25 cellular contexts compared by ENCODE assay signal in the genomic region with DNA sequence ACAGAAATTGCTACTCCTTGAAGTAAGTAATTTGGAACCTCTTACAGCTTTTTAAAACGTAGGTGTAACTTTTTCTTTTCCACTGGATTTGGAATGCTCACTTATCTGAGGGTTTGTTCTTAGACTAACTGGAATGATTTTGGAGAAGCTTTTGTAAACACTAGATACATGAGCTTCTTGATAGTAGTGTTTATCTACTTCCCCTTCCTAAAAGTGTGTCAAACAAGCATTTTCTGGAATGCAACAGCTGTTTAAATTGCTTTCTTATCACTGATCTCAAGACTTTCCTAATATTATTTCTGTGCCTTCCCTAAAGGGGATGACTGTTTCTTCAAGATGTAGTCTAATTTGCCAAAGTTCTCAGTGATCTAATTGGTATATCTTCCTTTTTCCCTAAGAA.
"Had no signal": no experiment of that assay in that cellular context is flagged by ENCODE, and none has a peak within 500 bp of the region (broad histone marks: within the 10 kb centered on the region; RNA-seq: fewer than 3 reads in every experiment).

No MANE protein-coding gene starts in this region.

- ATAC-seq: pancreas; stimulated activated naive B cell treated with anti-CD40 and anti-IgM and Interleukin-4, amounts not matched to agents 10 μg/mL and 1 μg/mL and 100 μg/mL, for 72 hours; upper lobe of right lung had no signal

- H3K4me3 ChIP-seq: esophagus muscularis mucosa, left ventricle myocardium inferior, lung, pancreas, prostate gland, stomach, thyroid gland, upper lobe of right lung had no signal

- H3K36me3 ChIP-seq: esophagus muscularis mucosa, left ventricle myocardium inferior, pancreas, prostate gland, stomach, thyroid gland, upper lobe of right lung had no signal

- H3K9me3 ChIP-seq: esophagus muscularis mucosa, left ventricle myocardium inferior, pancreas, prostate gland, stomach, thyroid gland, upper lobe of right lung had no signal

- DNase-seq: activated CD4-positive, alpha-beta memory T cell treated with anti-CD3 and anti-CD28 coated beads for 36 hours; activated CD4-positive, alpha-beta T cell treated with anti-CD3 and anti-CD28 coated beads, Interleukin-2, amount 10 ng/mL, durations not matched to agents 24 days and 14 days; activated CD4-positive, CD25-positive, alpha-beta regulatory T cell treated with anti-CD3 and anti-CD28 coated beads, Interleukin-2, amount 50 U/mL, for 72 hours; activated CD8-positive, alpha-beta memory T cell treated with anti-CD3 and anti-CD28 coated beads, Interleukin-2, amount 50 U/mL, for 4 hours; activated gamma-delta T cell; activated naive CD4-positive, alpha-beta T cell treated with anti-CD3 and anti-CD28 coated beads, Interleukin-2, amount 10 ng/mL, durations not matched to agents 7 days and 5 days; activated T-cell treated with anti-CD3 and anti-CD28 coated beads, Interleukin-2, amount 50 U/mL, for 24 hours; amniotic stem cell; endodermal cell; foreskin melanocyte; left ventricle myocardium inferior; nephron progenitor cell; nucleus accumbens; pancreas; retina; stimulated activated CD4-positive, alpha-beta T cell treated with anti-CD3 and anti-CD28 coated beads, Interleukin-15, amount 100 ng/mL, for 24 hours; stimulated activated CD4-positive, alpha-beta T cell treated with anti-CD3 and anti-CD28 coated beads, Interleukin-2, amount 100 ng/mL, for 24 hours; stimulated activated naive B cell treated with anti-CD40 and anti-IgM and Interleukin-4, amounts not matched to agents 10 μg/mL and 1 μg/mL and 100 μg/mL, for 72 hours; stomach; T-helper 1 cell; thyroid gland; upper lobe of right lung had no signal

- H3K27me3 ChIP-seq: esophagus muscularis mucosa, stomach, thyroid gland, upper lobe of right lung had no signal

- H3K4me1 ChIP-seq: left ventricle myocardium inferior, pancreas, prostate gland, stomach, upper lobe of right lung had no signal

- H3K27ac ChIP-seq: esophagus muscularis mucosa, left ventricle myocardium inferior, pancreas, prostate gland, stomach, thyroid gland, upper lobe of right lung had no signal
